Comparison of ENCODE assay signal across 10 cellular contexts in the genomic region with DNA sequence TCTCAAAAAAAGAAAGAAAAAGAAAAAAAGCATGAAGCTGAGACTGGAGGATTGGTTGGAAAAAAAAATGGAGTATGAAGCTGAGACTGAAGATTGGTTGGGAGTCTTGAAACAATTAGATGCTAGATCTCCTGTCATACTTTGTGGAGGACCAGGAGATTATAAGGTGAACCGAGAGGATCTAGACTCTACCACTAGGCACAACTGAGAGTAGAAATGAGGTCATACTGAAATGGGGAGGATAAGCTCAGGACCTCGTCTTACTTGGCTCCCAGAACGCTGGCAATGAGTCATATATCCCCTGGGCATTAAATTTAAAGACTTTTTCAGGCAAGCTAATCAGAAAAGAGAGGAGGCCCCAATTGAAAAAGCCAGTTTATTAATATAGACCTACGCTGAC. TPM values are rescaled to one million over a fixed set of nuclear protein-coding genes. Genes with fewer than 3 reads are reported as not detected.
DNase-seq lines count a peak whose midpoint lies in the region; ATAC-seq and TF ChIP-seq lines count a peak whose summit lies in the region.
"Had no signal": no experiment of that assay in that cellular context is flagged by ENCODE, and none has a peak within 500 bp of the region (broad histone marks: within the 10 kb centered on the region; RNA-seq: fewer than 3 reads in every experiment).

No MANE protein-coding gene starts in this region.

- no peaks in the 10 kb centered on the region for H3K27me3 ChIP-seq in adipocyte (replicated peaks; ENCODE audit: control insufficient read depth, insufficient read depth, low read length)

- H3K9ac ChIP-seq in adipocyte (ENCODE audit: low read length) = peak overlapping the region; percentile 41

- DNase-seq in GM04504 (ENCODE audit: low read depth) (peak; percentile 47), adipocyte (ENCODE audit: low read depth) (peak; percentile 76), neural crest cell (ENCODE audit: low read depth, low spot score) (no peak), endothelial cell (ENCODE audit: low spot score) (no peak), NCI-H774 (lab: John Stamatoyannopoulos, UW) (no peak), immature natural killer cell (no peak), NCI-H526 treated with DMSO at 0.1 percent for 48 hours (lab: John Stamatoyannopoulos, UW) (no peak)
- DNase-seq: stimulated activated CD4-positive, alpha-beta T cell treated with anti-CD3 and anti-CD28 coated beads, Interleukin-12 subunit alpha, Interleukin-12 subunit beta, amount 100 ng/mL, for 4 hours had no signal

- peak overlapping the region; percentile 1 for H3K4me3 ChIP-seq in adipocyte (ENCODE audit: low read length)

- no peaks in the 10 kb centered on the region for H3K9me3 ChIP-seq in adipocyte (ENCODE audit: control insufficient read depth, low read length)

- peaks cover 40% of the 10 kb centered on the region for H3K4me1 Mint-ChIP-seq in neural crest cell
- peaks cover 54% of the 10 kb centered on the region for H3K4me1 Mint-ChIP-seq in endothelial cell (ENCODE audit: unreplicated experiment)
- peaks cover 35 to 41% of the 10 kb centered on the region in 2 donors for H3K4me1 Mint-ChIP-seq in immature natural killer cell

- H3K36me3 ChIP-seq in adipocyte (ENCODE audit: control insufficient read depth, insufficient read depth, low read length, severe bottlenecking) = no peaks in the 10 kb centered on the region

- H3K27ac Mint-ChIP-seq in neural crest cell (ENCODE audit: unreplicated experiment) (no peak overlapping the region), endothelial cell (ENCODE audit: unreplicated experiment) (no peak overlapping the region), immature natural killer cell (peak overlapping the region in 2 of 6 donors; percentile 6 to 46)

- TF ChIP-seq CTCF in neural crest cell (conservative IDR thresholded peaks at IDR 0.05) (no peak), endothelial cell (IDR thresholded peaks at IDR 0.05; ENCODE audit: unreplicated experiment) (no peak)

- no peaks in the 10 kb centered on the region for H3K9me3 Mint-ChIP-seq in neural crest cell
- H3K9me3 Mint-ChIP-seq in endothelial cell (ENCODE audit: unreplicated experiment) = no peaks in the 10 kb centered on the region
- H3K9me3 Mint-ChIP-seq in immature natural killer cell = no peaks in the 10 kb centered on the region
- H3K9me3 Mint-ChIP-seq: IgD-negative memory B cell had no signal

- ATAC-seq in HG02981 (IDR thresholded peaks at IDR 0.05; ENCODE audit: unreplicated experiment) = peak; percentile 26

- H3K36me3 Mint-ChIP-seq in neural crest cell (ENCODE audit: low read depth) (no peaks in the 10 kb centered on the region), endothelial cell (ENCODE audit: low read depth, unreplicated experiment) (peaks cover 15% of the 10 kb centered on the region), immature natural killer cell (no peaks in the 10 kb centered on the region)

- no peaks in the 10 kb centered on the region for H3K27me3 Mint-ChIP-seq in neural crest cell (ENCODE audit: low read depth)
- peaks cover 2% of the 10 kb centered on the region for H3K27me3 Mint-ChIP-seq in endothelial cell (ENCODE audit: unreplicated experiment)
- peaks cover 6 to 13% (median 11%) of the 10 kb centered on the region in 3 donors for H3K27me3 Mint-ChIP-seq in immature natural killer cell (ENCODE audit: low read depth in 3 of 3)
- H3K27me3 Mint-ChIP-seq: IgD-negative memory B cell had no signal

- H3K4me3 Mint-ChIP-seq in neural crest cell (peak overlapping the region; percentile 64), endothelial cell (ENCODE audit: unreplicated experiment) (no peak overlapping the region), immature natural killer cell (no peak overlapping the region)

- H3K4me1 ChIP-seq in adipocyte (ENCODE audit: control insufficient read depth, insufficient read depth, low read length) = peaks cover 45% of the 10 kb centered on the region

RNA-seq across cellular contexts. Expression of a gene that starts 3.3 kb away (rescaled TPM):
- total RNA-seq in neural crest cell (30.9 and 40.3 TPM in 2 replicates), endothelial cell (ENCODE audit: unreplicated experiment) (57.6 TPM)
- 10 to 100 TPM in 1 of 3 donors, 1 to 10 TPM in 2; 5.7 to 13.6 (median 9.8) TPM for polyA plus RNA-seq in immature natural killer cell

Comparison
In these comparisons a context has a peak if more than half of its experiments do, and no peak if none do; other contexts are left out.
1. DNase-seq: peak in GM04504 (single experiment) and adipocyte (single experiment); none in neural crest cell (single experiment), endothelial cell (single experiment), NCI-H774 (single experiment), immature natural killer cell (0 of 3) and NCI-H526 treated with DMSO at 0.1 percent for 48 hours (single experiment).